In the genomic region with DNA sequence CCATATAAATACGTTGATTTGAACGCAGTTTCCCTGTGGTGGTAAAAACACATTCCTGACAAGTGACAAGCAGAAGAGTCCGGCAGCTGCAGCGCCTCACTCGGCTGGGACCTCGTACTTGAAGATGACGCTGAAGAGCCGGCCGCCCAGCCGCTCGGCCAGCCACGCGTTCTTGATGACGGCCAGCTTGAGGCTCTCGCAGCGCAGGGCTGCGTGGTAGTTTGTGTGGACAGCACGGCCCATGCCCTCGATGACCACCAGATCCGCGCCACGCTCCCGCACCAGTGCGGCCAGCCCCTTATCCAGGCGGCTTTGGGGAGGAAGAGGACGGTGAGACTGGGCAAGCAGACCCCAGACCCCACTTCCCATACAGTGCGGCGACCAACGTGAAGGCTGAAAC, we compare ENCODE assay signal across 28 cellular contexts. TPM values are rescaled to one million over a fixed set of nuclear protein-coding genes. Genes with fewer than 3 reads are reported as not detected.
"Had no signal": no experiment of that assay in that cellular context is flagged by ENCODE, and none has a peak within 500 bp of the region (broad histone marks: within the 10 kb centered on the region; RNA-seq: fewer than 3 reads in every experiment).

No MANE protein-coding gene starts in this region.

- H3K36me3 ChIP-seq: uterus had no signal

- H3K4me3 ChIP-seq: ovary, psoas muscle, right lobe of liver, sigmoid colon, stomach, thoracic aorta, thyroid gland, transverse colon, upper lobe of right lung, uterus had no signal

- ATAC-seq: naive thymus-derived CD8-positive, alpha-beta T cell; natural killer cell treated with Interleukin-12 subunit alpha and Interleukin-12 subunit beta and Interleukin-15 and Interleukin-18, amount 100 ng/mL, for 72 hours; psoas muscle; stimulated activated effector memory CD8-positive, alpha-beta T cell treated with anti-CD3 and anti-CD28 coated beads, Interleukin-12 subunit alpha, Interleukin-12 subunit beta, amount 100 ng/mL, for 72 hours; stimulated activated naive B cell treated with anti-CD40 and anti-IgM and Interleukin-4, amounts not matched to agents 10 μg/mL and 1 μg/mL and 100 μg/mL, for 72 hours; upper lobe of right lung had no signal

- H3K9ac ChIP-seq: parathyroid adenoma had no signal

- FAIRE-seq: small intestine had no signal

- DNase-seq: naive thymus-derived CD8-positive, alpha-beta T cell; nephron progenitor cell; occipital lobe; ovary; posterior cingulate gyrus; psoas muscle; right cardiac atrium; right lobe of liver; sigmoid colon; small intestine; stimulated activated CD4-positive, alpha-beta T cell treated with anti-CD3 and anti-CD28 coated beads, Interleukin-15, amount 100 ng/mL, for 24 hours; stimulated activated CD4-positive, alpha-beta T cell treated with anti-CD3 and anti-CD28 coated beads, Interleukin-2, amount 100 ng/mL, for 24 hours; stimulated activated CD4-positive, alpha-beta T cell treated with anti-CD3 and anti-CD28 coated beads, Interleukin-2, amount 100 ng/mL, for 48 hours; stimulated activated CD4-positive, alpha-beta T cell treated with anti-CD3 and anti-CD28 coated beads, Interleukin-4, amount 100 ng/mL, for 24 hours; stimulated activated naive B cell treated with anti-CD40 and anti-IgM and Interleukin-4, amounts not matched to agents 10 μg/mL and 1 μg/mL and 100 μg/mL, for 72 hours; stimulated activated naive CD4-positive, alpha-beta T cell treated with Interleukin-2 at 50 U/mL for 16 hours; stomach; thyroid gland; transverse colon; upper lobe of right lung; uterus had no signal

- H3K9me3 ChIP-seq: ovary, psoas muscle, right lobe of liver, sigmoid colon, stomach, thoracic aorta, thyroid gland, transverse colon, upper lobe of right lung, uterus had no signal

- H3K79me2 ChIP-seq: parathyroid adenoma had no signal

- H2AFZ ChIP-seq: parathyroid adenoma had no signal

- H3K4me1 ChIP-seq: parathyroid adenoma, psoas muscle, thyroid gland, upper lobe of right lung, uterus had no signal

- H3K27ac ChIP-seq: ovary, parathyroid adenoma, psoas muscle, right lobe of liver, sigmoid colon, stomach, thoracic aorta, thyroid gland, transverse colon, upper lobe of right lung, uterus had no signal

- H3K27me3 ChIP-seq: ovary, right lobe of liver, thyroid gland had no signal

RNA-seq across cellular contexts. Expression of gene HES5, which starts 21.3 kb away (rescaled TPM):
- total RNA-seq: natural killer cell treated with Interleukin-12 subunit alpha and Interleukin-12 subunit beta and Interleukin-15 and Interleukin-18, amount 100 ng/mL, for 72 hours; osteoblast; renal cortical epithelial cell; thyroid gland had no signal
- polyA plus RNA-seq: naive thymus-derived CD8-positive, alpha-beta T cell had no signal

RNA-seq across cellular contexts. Expression of gene PLCH2, which starts 32.7 kb away (rescaled TPM):
- total RNA-seq: progenitor cell of endocrine pancreas had no signal
